In the genomic region with DNA sequence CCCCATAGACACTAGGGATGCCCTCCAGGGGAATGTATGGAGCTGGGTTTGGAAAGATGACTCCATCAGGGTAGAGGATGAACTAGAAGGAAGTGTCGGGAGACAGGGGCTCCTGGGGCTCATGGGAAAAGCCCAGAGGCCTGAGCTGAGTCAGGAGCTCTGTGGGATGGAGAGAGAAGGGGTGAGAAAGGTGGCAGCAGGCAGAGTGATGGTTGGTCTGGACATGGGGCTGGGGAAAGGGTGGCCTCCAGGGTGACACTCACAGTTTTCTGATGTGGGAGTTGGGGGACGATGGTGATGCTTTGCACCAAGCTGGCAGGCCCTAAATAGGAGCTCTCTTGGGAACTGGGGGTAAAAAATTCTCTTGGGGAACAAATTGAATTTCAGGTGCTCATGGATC, we compare ENCODE assay signal across 20 cellular contexts.
"Had no signal": no experiment of that assay in that cellular context is flagged by ENCODE, and none has a peak within 500 bp of the region (broad histone marks: within the 10 kb centered on the region; RNA-seq: fewer than 3 reads in every experiment).

No MANE protein-coding gene starts in this region.

- H3K9me3 ChIP-seq: gastroesophageal sphincter, psoas muscle, right lobe of liver, tibial artery had no signal

- DNase-seq: effector CD8-positive, alpha-beta T cell; glutamatergic neuron; left cardiac atrium; left ventricle myocardium superior; mesenchymal stem cell; midbrain; occipital lobe; retina; right lobe of liver; stimulated activated CD4-positive, alpha-beta T cell treated with anti-CD3 and anti-CD28 coated beads, Interleukin-12 subunit alpha, Interleukin-12 subunit beta, amount 100 ng/mL, for 4 hours; stimulated activated naive CD4-positive, alpha-beta T cell treated with Interleukin-2 at 50 U/mL for 16 hours; tibial artery had no signal

- H3K27me3 ChIP-seq: right lobe of liver had no signal

- H3K27ac ChIP-seq: gastroesophageal sphincter, parathyroid adenoma, psoas muscle, right lobe of liver, skin epidermis, tibial artery had no signal

- H3K36me3 ChIP-seq: gastroesophageal sphincter, right lobe of liver, tibial artery had no signal

- H3K36me3 Mint-ChIP-seq: natural killer cell treated with Interleukin-12 subunit alpha and Interleukin-12 subunit beta and Interleukin-15 and Interleukin-18, amount 100 ng/mL, for 72 hours had no signal

- H3K4me1 Mint-ChIP-seq: central memory CD8-positive, alpha-beta T cell had no signal

- H3K4me3 ChIP-seq: gastroesophageal sphincter, lung, psoas muscle, right lobe of liver, skin epidermis, tibial artery had no signal

- H3K79me2 ChIP-seq: parathyroid adenoma had no signal

- H3K27ac Mint-ChIP-seq: natural killer cell treated with Interleukin-12 subunit alpha and Interleukin-12 subunit beta and Interleukin-15 and Interleukin-18, amount 100 ng/mL, for 72 hours had no signal

- ATAC-seq: esophagus mucosa, gastroesophageal sphincter, left cardiac atrium, left ventricle myocardium superior, psoas muscle, right lobe of liver had no signal

- H3K4me3 Mint-ChIP-seq: central memory CD8-positive, alpha-beta T cell; natural killer cell treated with Interleukin-12 subunit alpha and Interleukin-12 subunit beta and Interleukin-15 and Interleukin-18, amount 100 ng/mL, for 72 hours had no signal

- H3K9me3 Mint-ChIP-seq: central memory CD8-positive, alpha-beta T cell; natural killer cell treated with Interleukin-12 subunit alpha and Interleukin-12 subunit beta and Interleukin-15 and Interleukin-18, amount 100 ng/mL, for 72 hours had no signal

- H3K9ac ChIP-seq: parathyroid adenoma had no signal

- H2AFZ ChIP-seq: parathyroid adenoma had no signal

- H3K4me1 ChIP-seq: gastroesophageal sphincter, parathyroid adenoma, psoas muscle, right lobe of liver, tibial artery had no signal
